Comparison of ENCODE assay signal across 8 cellular contexts in genomic region chr10:44959243-44960097, GRCh38. TPM values are rescaled to one million over a fixed set of nuclear protein-coding genes. Genes with fewer than 3 reads are reported as not detected.
DNase-seq lines count a peak whose midpoint lies in the region; ATAC-seq and TF ChIP-seq lines count a peak whose summit lies in the region.

TSS of gene RASSF4 (plus strand) at chr10:44959802. CDS start at chr10:44970203, 10,401 bp downstream.

- H3K27me3 ChIP-seq in ascending aorta: no peaks in the 10 kb centered on the region

- peaks cover 0 to 2% of the 10 kb centered on the region in 2 donors for H3K36me3 ChIP-seq in ascending aorta

- H3K9me3 Mint-ChIP-seq in T-helper 2 cell treated with Interferon-gamma antibody and Interleukin-4, amounts not matched to agents 5 μg/mL and 100 μg/mL, for 36 hours: peaks cover 4% of the 10 kb centered on the region

- H3K4me1 Mint-ChIP-seq in T-helper 2 cell treated with Interferon-gamma antibody and Interleukin-4, amounts not matched to agents 5 μg/mL and 100 μg/mL, for 36 hours (ENCODE audit: low read depth): peaks cover 15% of the 10 kb centered on the region

- TF ChIP-seq CTCF in GM13977 (IDR thresholded peaks at IDR 0.05; ENCODE audit: extremely low read depth, insufficient read depth, missing control alignments) (peak; percentile 1), ascending aorta (IDR thresholded peaks at IDR 0.05) (peak in 1 of 3 experiments; percentile 15)

- no peaks in the 10 kb centered on the region for H3K27me3 Mint-ChIP-seq in T-helper 2 cell treated with Interferon-gamma antibody and Interleukin-4, amounts not matched to agents 5 μg/mL and 100 μg/mL, for 36 hours (ENCODE audit: low read depth)

- H3K4me1 ChIP-seq in ascending aorta: peaks cover 13 to 40% of the 10 kb centered on the region in 2 donors

- peak within 1 kb of the TSS; percentile 86 to 90 for H3K27ac ChIP-seq in ascending aorta

- peak; percentile 98 for DNase-seq in GM13977 (ENCODE audit: low spot score)
- peak; percentile 45 for DNase-seq in NCI-H128 (lab: John Stamatoyannopoulos, UW; ENCODE audit: unreplicated experiment)
- DNase-seq in T-helper 2 cell treated with Interferon-gamma antibody and Interleukin-4, amounts not matched to agents 5 μg/mL and 100 μg/mL, for 36 hours (ENCODE audit: low spot score): peak; percentile 91
- peak in 1 of 2 donors; percentile 95 for DNase-seq in ascending aorta (ENCODE audit: low spot score in 2 of 2)
- DNase-seq in hepatic stellate cell (ENCODE audit: low spot score): peak; percentile 97
- peak; percentile 94 for DNase-seq in retina
- DNase-seq in COR-L47 (lab: John Stamatoyannopoulos, UW): no peak

- H3K4me3 ChIP-seq in ascending aorta: peak within 1 kb of the TSS; percentile 78 to 93

- intact Hi-C loops in ascending aorta (cut with DNase I): loop anchor here (1.0 to 5.0 kb wide), 4 partner anchors 16 to 82 kb away; no protein-coding TSS in a partner anchor

- H3K4me3 Mint-ChIP-seq in T-helper 2 cell treated with Interferon-gamma antibody and Interleukin-4, amounts not matched to agents 5 μg/mL and 100 μg/mL, for 36 hours: peak within 1 kb of the TSS; percentile 80

- in situ Hi-C loops in GM13977 (cut with MboI; ENCODE audit: low pct_unique_long_range_greater_than_20kb, low sequenced_read_pairs, unreplicated experiment): no loop called here

- H3K27ac Mint-ChIP-seq in T-helper 2 cell treated with Interferon-gamma antibody and Interleukin-4, amounts not matched to agents 5 μg/mL and 100 μg/mL, for 36 hours: peak within 1 kb of the TSS; percentile 77

- H3K9me3 ChIP-seq in ascending aorta: no peaks in the 10 kb centered on the region

- ATAC-seq in HG02678 (IDR thresholded peaks at IDR 0.05; ENCODE audit: unreplicated experiment): peak; percentile 94

- H3K36me3 Mint-ChIP-seq in T-helper 2 cell treated with Interferon-gamma antibody and Interleukin-4, amounts not matched to agents 5 μg/mL and 100 μg/mL, for 36 hours (ENCODE audit: low read depth): peaks cover 14% of the 10 kb centered on the region

RNA-seq across cellular contexts. Expression of gene RASSF4, which starts in this region (rescaled TPM):
- total RNA-seq in ascending aorta: 40.0 TPM
